19 cellular contexts compared by ENCODE assay signal in genomic region chr6:35407086-35407485, GRCh38. TPM values are rescaled to one million over a fixed set of nuclear protein-coding genes. Genes with fewer than 3 reads are reported as not detected.
A peak's percentile ranks its signal among the peaks of the same experiment; 100 is the strongest.
DNase-seq lines count a peak whose midpoint lies in the region; ATAC-seq lines count a peak whose summit lies in the region.
"Had no signal": no experiment of that assay in that cellular context is flagged by ENCODE, and none has a peak within 500 bp of the region (broad histone marks: within the 10 kb centered on the region; RNA-seq: fewer than 3 reads in every experiment).

No MANE protein-coding gene starts in this region.

- H3K4ac ChIP-seq in neuronal stem cell (ENCODE audit: low read length): no peak overlapping the region

- H2AK5ac ChIP-seq in neuronal stem cell (ENCODE audit: low read depth, low read length): peak overlapping the region; percentile 32

- no CpG with 5 or more reads among the region's 9 CpGs for WGBS in neuronal stem cell (ENCODE audit: extremely low coverage in 2 of 2, insufficient read length in 2 of 2, insufficient replicate concordance in 1 of 2), 2 donors

- no peak overlapping the region for H3K23ac ChIP-seq in neuronal stem cell (ENCODE audit: low read depth, low read length, poor library complexity)

- no peak overlapping the region for H2BK5ac ChIP-seq in neuronal stem cell (ENCODE audit: low read length)

- no peak for DNase-seq in activated naive CD8-positive, alpha-beta T cell treated with anti-CD3 and anti-CD28 coated beads for 36 hours
- DNase-seq in activated naive CD8-positive, alpha-beta T cell treated with anti-CD3 and anti-CD28 coated beads, Interleukin-2, amount 50 U/mL, for 24 hours: no peak
- DNase-seq in effector memory CD4-positive, alpha-beta T cell: no peak
- no peak for DNase-seq in neuronal stem cell (ENCODE audit: low spot score)
- DNase-seq in immature natural killer cell: no peak
- DNase-seq in iPS-NIHi7 (ENCODE audit: extremely low spot score): no peak
- DNase-seq: Calu3; CD4-positive, alpha-beta T cell; GF-D8; NCI-H1417 treated with DMSO at 0.1 percent for 48 hours; NCI-H187 treated with DMSO at 0.1 percent for 48 hours; NCI-H2227 treated with DMSO at 0.1 percent for 48 hours; NCI-H510A treated with DMSO at 0.1 percent for 48 hours; NCI-H82; SHP77 treated with DMSO at 0.1 percent for 48 hours had no signal

- peak overlapping the region; percentile 25 for H3K9ac ChIP-seq in neuronal stem cell (ENCODE audit: low read depth, low read length, poor library complexity)

- peak overlapping the region; percentile 39 for H3K27ac Mint-ChIP-seq in activated naive CD8-positive, alpha-beta T cell treated with anti-CD3 and anti-CD28 coated beads for 36 hours
- no peak overlapping the region for H3K27ac Mint-ChIP-seq in activated naive CD8-positive, alpha-beta T cell treated with anti-CD3 and anti-CD28 coated beads, Interleukin-2, amount 50 U/mL, for 24 hours
- no peak overlapping the region for H3K27ac Mint-ChIP-seq in immature natural killer cell

- H3K36me3 Mint-ChIP-seq in activated naive CD8-positive, alpha-beta T cell treated with anti-CD3 and anti-CD28 coated beads for 36 hours: peaks cover 8% of the 10 kb centered on the region
- peaks cover 6% of the 10 kb centered on the region for H3K36me3 Mint-ChIP-seq in activated naive CD8-positive, alpha-beta T cell treated with anti-CD3 and anti-CD28 coated beads, Interleukin-2, amount 50 U/mL, for 24 hours (ENCODE audit: low read depth)
- H3K36me3 Mint-ChIP-seq in immature natural killer cell: peaks cover 0 to 9% (median 7%) of the 10 kb centered on the region in 3 donors

- H3K27me3 Mint-ChIP-seq in activated naive CD8-positive, alpha-beta T cell treated with anti-CD3 and anti-CD28 coated beads for 36 hours: no peaks in the 10 kb centered on the region
- H3K27me3 Mint-ChIP-seq in activated naive CD8-positive, alpha-beta T cell treated with anti-CD3 and anti-CD28 coated beads, Interleukin-2, amount 50 U/mL, for 24 hours: no peaks in the 10 kb centered on the region
- peaks cover 0 to 2% (median 2%) of the 10 kb centered on the region in 3 donors for H3K27me3 Mint-ChIP-seq in immature natural killer cell (ENCODE audit: low read depth in 3 of 3)
- H3K27me3 Mint-ChIP-seq: CD4-positive, alpha-beta T cell had no signal

- H3K18ac ChIP-seq in neuronal stem cell (ENCODE audit: low read length): peak overlapping the region; percentile 56

- H3K14ac ChIP-seq in neuronal stem cell (ENCODE audit: low read length): no peak overlapping the region

- ATAC-seq in activated naive CD8-positive, alpha-beta T cell treated with anti-CD3 and anti-CD28 coated beads, Interleukin-2, amount 50 U/mL, for 24 hours: no peak
- no peak for ATAC-seq in activated CD4-positive, CD25-positive, alpha-beta regulatory T cell treated with anti-CD3 and anti-CD28 coated beads, Interleukin-2, amount 50 U/mL, for 24 hours
- no peak for ATAC-seq in GM21529 (IDR thresholded peaks at IDR 0.05; ENCODE audit: unreplicated experiment)
- ATAC-seq: GM12878 had no signal

- H4K8ac ChIP-seq in neuronal stem cell (ENCODE audit: low read depth, low read length): no peak overlapping the region

- H3K4me1 Mint-ChIP-seq in activated naive CD8-positive, alpha-beta T cell treated with anti-CD3 and anti-CD28 coated beads for 36 hours: peaks cover 26% of the 10 kb centered on the region
- peaks cover 19% of the 10 kb centered on the region for H3K4me1 Mint-ChIP-seq in activated naive CD8-positive, alpha-beta T cell treated with anti-CD3 and anti-CD28 coated beads, Interleukin-2, amount 50 U/mL, for 24 hours
- H3K4me1 Mint-ChIP-seq in immature natural killer cell: peaks cover 17 to 26% of the 10 kb centered on the region in 2 donors

- H2BK120ac ChIP-seq in neuronal stem cell (ENCODE audit: low read depth, low read length): no peak overlapping the region

- H3K27ac ChIP-seq in effector memory CD4-positive, alpha-beta T cell (ENCODE audit: insufficient read depth, low read length, poor library complexity, severe bottlenecking): peak overlapping the region; percentile 18
- no peak overlapping the region for H3K27ac ChIP-seq in neuronal stem cell (replicated peaks; ENCODE audit: low read length)
- H3K27ac ChIP-seq: 22Rv1 had no signal

- H3K79me1 ChIP-seq in neuronal stem cell (ENCODE audit: low read depth, low read length): no peaks in the 10 kb centered on the region

- no peak overlapping the region for H3K4me2 ChIP-seq in neuronal stem cell (ENCODE audit: insufficient read depth, low read length, poor library complexity, severe bottlenecking)

- no peak overlapping the region for H3K4me3 Mint-ChIP-seq in activated naive CD8-positive, alpha-beta T cell treated with anti-CD3 and anti-CD28 coated beads for 36 hours
- no peak overlapping the region for H3K4me3 Mint-ChIP-seq in activated naive CD8-positive, alpha-beta T cell treated with anti-CD3 and anti-CD28 coated beads, Interleukin-2, amount 50 U/mL, for 24 hours
- no peak overlapping the region for H3K4me3 Mint-ChIP-seq in immature natural killer cell
- H3K4me3 Mint-ChIP-seq: CD4-positive, alpha-beta T cell had no signal

- H3K27me3 ChIP-seq in effector memory CD4-positive, alpha-beta T cell (replicated peaks; ENCODE audit: control insufficient read depth, insufficient read depth, low read length, poor library complexity, severe bottlenecking): no peaks in the 10 kb centered on the region
- peaks cover 0 to 2% (median 0%) of the 10 kb centered on the region in 3 experiments for H3K27me3 ChIP-seq in neuronal stem cell (ENCODE audit: control insufficient read depth in 3 of 3, insufficient read depth in 3 of 3, low read depth in 1 of 3, low read length in 3 of 3)

- no peak overlapping the region for H4K91ac ChIP-seq in neuronal stem cell (ENCODE audit: low read depth, low read length, poor library complexity)

- no peaks in the 10 kb centered on the region for H3K9me3 Mint-ChIP-seq in activated naive CD8-positive, alpha-beta T cell treated with anti-CD3 and anti-CD28 coated beads for 36 hours
- no peaks in the 10 kb centered on the region for H3K9me3 Mint-ChIP-seq in activated naive CD8-positive, alpha-beta T cell treated with anti-CD3 and anti-CD28 coated beads, Interleukin-2, amount 50 U/mL, for 24 hours
- H3K9me3 Mint-ChIP-seq in immature natural killer cell: no peaks in the 10 kb centered on the region
- H3K9me3 Mint-ChIP-seq: CD4-positive, alpha-beta T cell had no signal

- H3K4me1 ChIP-seq in effector memory CD4-positive, alpha-beta T cell (ENCODE audit: control insufficient read depth, insufficient read depth, low read length, poor library complexity, severe bottlenecking): no peaks in the 10 kb centered on the region
- H3K4me1 ChIP-seq in neuronal stem cell (ENCODE audit: control insufficient read depth in 2 of 2, insufficient read depth in 1 of 2, low read depth in 1 of 2, low read length in 2 of 2): peaks cover 3 to 9% of the 10 kb centered on the region in 2 donors

- H3K9me3 ChIP-seq in effector memory CD4-positive, alpha-beta T cell (ENCODE audit: control insufficient read depth, low read length): no peaks in the 10 kb centered on the region
- no peaks in the 10 kb centered on the region for H3K9me3 ChIP-seq in neuronal stem cell (replicated peaks in 1 of 2; ENCODE audit: control insufficient read depth in 2 of 2, insufficient read depth in 1 of 2, low read depth in 1 of 2, low read length in 2 of 2)

- no peak overlapping the region for H2AFZ ChIP-seq in neuronal stem cell (ENCODE audit: low read length)

- no peak overlapping the region for H2BK12ac ChIP-seq in neuronal stem cell (ENCODE audit: low read length)

- peaks cover 2% of the 10 kb centered on the region for H3K36me3 ChIP-seq in effector memory CD4-positive, alpha-beta T cell (ENCODE audit: control insufficient read depth, insufficient read depth, low read length)
- H3K36me3 ChIP-seq in neuronal stem cell (replicated peaks in 1 of 2; ENCODE audit: control insufficient read depth in 2 of 2, insufficient read depth in 2 of 2, low read length in 2 of 2): peaks cover under 1 to 12% of the 10 kb centered on the region in 2 donors

- H2BK15ac ChIP-seq in neuronal stem cell (ENCODE audit: low read length): no peak overlapping the region

- H3K4me3 ChIP-seq in effector memory CD4-positive, alpha-beta T cell (ENCODE audit: insufficient read depth, low read depth, low read length, poor library complexity, severe bottlenecking): no peak overlapping the region
- H3K4me3 ChIP-seq in neuronal stem cell (ENCODE audit: low read length in 2 of 2): peak overlapping the region in 1 of 2 donors; percentile 9
- H3K4me3 ChIP-seq: GM12878 had no signal

RNA-seq across cellular contexts. Expression of gene FANCE, which starts 45.1 kb away (rescaled TPM):
- 10 to 100 TPM; 18.6 to 19.1 TPM for total RNA-seq in activated naive CD8-positive, alpha-beta T cell treated with anti-CD3 and anti-CD28 coated beads for 36 hours
- polyA plus RNA-seq in neuronal stem cell (2013, experiment 1 of 2): 8.9 TPM
- 8.3 TPM for polyA plus RNA-seq in neuronal stem cell (2013, experiment 2 of 2)
- 1 to 10 TPM; 2.2 to 5.4 (median 3.1) TPM for polyA plus RNA-seq in immature natural killer cell
